Comparison of ENCODE assay signal across 8 cellular contexts in genomic region chr15:67303490-67304363, GRCh38. TPM values are rescaled to one million over a fixed set of nuclear protein-coding genes. Genes with fewer than 3 reads are reported as not detected.
DNase-seq lines count a peak whose midpoint lies in the region; ATAC-seq and FAIRE-seq lines count a peak whose summit lies in the region.

No MANE protein-coding gene starts in this region.

- H3K4me1 Mint-ChIP-seq in T-helper 17 cell: no peaks in the 10 kb centered on the region
- H3K4me1 Mint-ChIP-seq in stimulated activated naive B cell treated with anti-CD40 and anti-IgM and Interleukin-4, amounts not matched to agents 10 μg/mL and 1 μg/mL and 100 μg/mL, for 72 hours: no peaks in the 10 kb centered on the region

- H3K27ac Mint-ChIP-seq in T-helper 17 cell: no peak overlapping the region
- no peak overlapping the region for H3K27ac Mint-ChIP-seq in stimulated activated naive B cell treated with anti-CD40 and anti-IgM and Interleukin-4, amounts not matched to agents 10 μg/mL and 1 μg/mL and 100 μg/mL, for 72 hours

- no peaks in the 10 kb centered on the region for H3K9me3 ChIP-seq in T-helper 17 cell (ENCODE audit: control insufficient read depth, low read length, poor library complexity, severe bottlenecking)

- DNase-seq in NCI-H2227 (lab: John Stamatoyannopoulos, UW; ENCODE audit: unreplicated experiment) (peak; percentile 11), NCI-H2227 treated with DMSO at 0.1 percent for 48 hours (lab: John Stamatoyannopoulos, UW) (no peak), HTR-8/SVneo (ENCODE audit: insufficient read length, low spot score) (peak; percentile 42), T-helper 17 cell (peak in 1 of 3 donors; percentile 7), glomerular visceral epithelial cell (ENCODE audit: extremely low spot score) (peak; percentile 52)
- DNase-seq in stimulated activated naive B cell treated with anti-CD40 and anti-IgM and Interleukin-4, amounts not matched to agents 10 μg/mL and 1 μg/mL and 100 μg/mL, for 72 hours: no peak

- no peaks in the 10 kb centered on the region for H3K9me3 Mint-ChIP-seq in stimulated activated naive B cell treated with anti-CD40 and anti-IgM and Interleukin-4, amounts not matched to agents 10 μg/mL and 1 μg/mL and 100 μg/mL, for 72 hours

- no peak for FAIRE-seq in HTR-8/SVneo (lab: Jason Lieb, UNC)

- ATAC-seq in T-helper 17 cell: peak; percentile 65
- peak; percentile 51 to 53 for ATAC-seq in stimulated activated naive B cell treated with anti-CD40 and anti-IgM and Interleukin-4, amounts not matched to agents 10 μg/mL and 1 μg/mL and 100 μg/mL, for 72 hours (replicated peaks)
- ATAC-seq in activated CD4-positive, CD25-positive, alpha-beta regulatory T cell treated with anti-CD3 and anti-CD28 coated beads, Interleukin-2, amount 50 U/mL, for 24 hours: no peak
- ATAC-seq in HG03135 (IDR thresholded peaks at IDR 0.05; ENCODE audit: unreplicated experiment): no peak

- no peak overlapping the region for H3K4me3 Mint-ChIP-seq in T-helper 17 cell
- no peak overlapping the region for H3K4me3 Mint-ChIP-seq in stimulated activated naive B cell treated with anti-CD40 and anti-IgM and Interleukin-4, amounts not matched to agents 10 μg/mL and 1 μg/mL and 100 μg/mL, for 72 hours

- no peaks in the 10 kb centered on the region for H3K27me3 Mint-ChIP-seq in T-helper 17 cell
- H3K27me3 Mint-ChIP-seq in stimulated activated naive B cell treated with anti-CD40 and anti-IgM and Interleukin-4, amounts not matched to agents 10 μg/mL and 1 μg/mL and 100 μg/mL, for 72 hours: no peaks in the 10 kb centered on the region

- no peaks in the 10 kb centered on the region for H3K36me3 Mint-ChIP-seq in T-helper 17 cell (ENCODE audit: low read depth)
- no peaks in the 10 kb centered on the region for H3K36me3 Mint-ChIP-seq in stimulated activated naive B cell treated with anti-CD40 and anti-IgM and Interleukin-4, amounts not matched to agents 10 μg/mL and 1 μg/mL and 100 μg/mL, for 72 hours

RNA-seq across cellular contexts. Expression of gene IQCH, which starts 49.1 kb away (rescaled TPM):
- total RNA-seq in T-helper 17 cell: 1 to 10 TPM in 1 of 2 donors, under 1 TPM in 1; 0.70 to 1.2 TPM

RNA-seq across cellular contexts. Expression of gene AAGAB, which starts 49.3 kb away (rescaled TPM):
- total RNA-seq in T-helper 17 cell: 10 to 100 TPM; 29.0 to 30.6 TPM

Comparison
In these comparisons a context has a peak if more than half of its experiments do, and no peak if none do; other contexts are left out.
1. DNase-seq: peak in NCI-H2227 (single experiment), HTR-8/SVneo (single experiment) and glomerular visceral epithelial cell (single experiment); none in NCI-H2227 treated with DMSO at 0.1 percent for 48 hours (single experiment) and stimulated activated naive B cell treated with anti-CD40 and anti-IgM and Interleukin-4, amounts not matched to agents 10 μg/mL and 1 μg/mL and 100 μg/mL, for 72 hours (single experiment).
2. ATAC-seq: peak in T-helper 17 cell (single experiment) and stimulated activated naive B cell treated with anti-CD40 and anti-IgM and Interleukin-4, amounts not matched to agents 10 μg/mL and 1 μg/mL and 100 μg/mL, for 72 hours (2 of 2); none in activated CD4-positive, CD25-positive, alpha-beta regulatory T cell treated with anti-CD3 and anti-CD28 coated beads, Interleukin-2, amount 50 U/mL, for 24 hours (0 of 2) and HG03135 (single experiment).